In genomic region chr7:98423043-98423442, GRCh38 we compare ENCODE assay signal across 13 cellular contexts. TPM values are rescaled to one million over a fixed set of nuclear protein-coding genes. Genes with fewer than 3 reads are reported as not detected.
A peak's percentile ranks its signal among the peaks of the same experiment; 100 is the strongest.
DNase-seq lines count a peak whose midpoint lies in the region; ATAC-seq and TF ChIP-seq lines count a peak whose summit lies in the region.
"Had no signal": no experiment of that assay in that cellular context is flagged by ENCODE, and none has a peak within 500 bp of the region (broad histone marks: within the 10 kb centered on the region; RNA-seq: fewer than 3 reads in every experiment).

No MANE protein-coding gene starts in this region.

- H2AK5ac ChIP-seq in IMR-90 (ENCODE audit: low read depth, low read length) = no peak overlapping the region

- H3K36me3 ChIP-seq in IMR-90 (ENCODE audit: control insufficient read depth, insufficient read depth, low read length) = no peaks in the 10 kb centered on the region
- no peaks in the 10 kb centered on the region for H3K36me3 ChIP-seq in PC-3 (ENCODE audit: low read depth, low read length)
- no peaks in the 10 kb centered on the region for H3K36me3 ChIP-seq in fibroblast of lung (ENCODE audit: control insufficient read depth, insufficient read depth, low read length)

- peaks cover 0 to 5% of the 10 kb centered on the region in 2 experiments; a peak in 1 of 4 replicates for H3K79me1 ChIP-seq in IMR-90 (ENCODE audit: low read depth in 1 of 2, low read length in 2 of 2)

- H3K27me3 Mint-ChIP-seq in activated CD8-positive, alpha-beta memory T cell treated with anti-CD3 and anti-CD28 coated beads, Interleukin-2, amount 10 ng/mL, durations not matched to agents 7 days and 5 days = no peaks in the 10 kb centered on the region

- no peak for TF ChIP-seq RAD21 in IMR-90 (IDR thresholded peaks at IDR 0.05; ENCODE audit: low read length)

- H3K14ac ChIP-seq in IMR-90 (replicated peaks; ENCODE audit: low read depth, low read length) = no peak overlapping the region

- ATAC-seq in IMR-90 (ENCODE audit: low read depth) (no peak), PC-3 (no peak), GM19351 (IDR thresholded peaks at IDR 0.05; ENCODE audit: unreplicated experiment) (no peak)
- ATAC-seq in activated CD8-positive, alpha-beta memory T cell treated with anti-CD3 and anti-CD28 coated beads, Interleukin-2, amount 10 ng/mL, durations not matched to agents 7 days and 5 days = no peak

- no peaks in the 10 kb centered on the region for H3K9me3 Mint-ChIP-seq in activated CD8-positive, alpha-beta memory T cell treated with anti-CD3 and anti-CD28 coated beads, Interleukin-2, amount 10 ng/mL, durations not matched to agents 7 days and 5 days (ENCODE audit: low read depth)
- H3K9me3 Mint-ChIP-seq: memory B cell had no signal

- BruUV-seq in IMR-90 (replicated peaks; lab: Mats Ljungman, UMichigan) (no TSS peak), PC-3 (replicated peaks; lab: Mats Ljungman, UMichigan) (no TSS peak)

- peaks cover 7% of the 10 kb centered on the region; the same call in 1 of the 2 replicates for H3K9me1 ChIP-seq in IMR-90 (ENCODE audit: insufficient read depth, low read length)

- no peak overlapping the region for H2BK20ac ChIP-seq in IMR-90 (ENCODE audit: low read depth, low read length)

- H4K91ac ChIP-seq in IMR-90 (ENCODE audit: insufficient read depth, low read depth, low read length) = no peak overlapping the region

- H3K9me2 ChIP-seq in PC-3 (replicated peaks; ENCODE audit: low read length) = no peaks in the 10 kb centered on the region

- H3K36me3 Mint-ChIP-seq in activated CD8-positive, alpha-beta memory T cell treated with anti-CD3 and anti-CD28 coated beads, Interleukin-2, amount 10 ng/mL, durations not matched to agents 7 days and 5 days = no peaks in the 10 kb centered on the region
- H3K36me3 Mint-ChIP-seq: memory B cell had no signal

- H3K4me2 ChIP-seq in IMR-90 (ENCODE audit: low read depth, low read length) (no peak overlapping the region), PC-3 (ENCODE audit: low read length) (no peak overlapping the region), fibroblast of lung (ENCODE audit: extremely low read depth, insufficient read depth, low read length) (no peak overlapping the region)

- H3K27ac Mint-ChIP-seq in activated CD8-positive, alpha-beta memory T cell treated with anti-CD3 and anti-CD28 coated beads, Interleukin-2, amount 10 ng/mL, durations not matched to agents 7 days and 5 days = no peak overlapping the region
- H3K27ac Mint-ChIP-seq: memory B cell had no signal

- H3K79me2 ChIP-seq in PC-3 (ENCODE audit: low read length) (no peaks in the 10 kb centered on the region), fibroblast of lung (ENCODE audit: control insufficient read depth, insufficient read depth, low read length) (no peaks in the 10 kb centered on the region)

- H3K9me3 ChIP-seq in IMR-90 (ENCODE audit: control insufficient read depth, insufficient read depth, low read length) (no peaks in the 10 kb centered on the region), PC-3 (ENCODE audit: low read length) (no peaks in the 10 kb centered on the region), fibroblast of lung (ENCODE audit: control insufficient read depth, insufficient read depth, low read depth, low read length) (no peaks in the 10 kb centered on the region)

- H3K9ac ChIP-seq in IMR-90 (ENCODE audit: low read depth, low read length) (no peak overlapping the region), PC-3 (ENCODE audit: low read length) (no peak overlapping the region), fibroblast of lung (ENCODE audit: insufficient read depth, low read length) (no peak overlapping the region)

- no CpG with 5 or more reads among the region's 2 CpGs for WGBS in IMR-90 (ENCODE audit: extremely low coverage in 2 of 2, insufficient read length in 1 of 2), 2 experiments

- CTCF ChIA-PET in IMR-90 (lab: Yijun Ruan, JAX) = no interaction called here
- CTCF ChIA-PET in PC-3 (lab: Charles Lee) = no interaction called here
- CTCF ChIA-PET in activated CD8-positive, alpha-beta memory T cell treated with anti-CD3 and anti-CD28 coated beads, Interleukin-2, amount 10 ng/mL, durations not matched to agents 7 days and 5 days (lab: Charles Lee) = interaction anchor here (0.6 kb wide), 1 partner anchor 418 kb away, joined by 3 read pairs; no protein-coding TSS in a partner anchor

- peaks cover 2% of the 10 kb centered on the region for H3K4me1 Mint-ChIP-seq in activated CD8-positive, alpha-beta memory T cell treated with anti-CD3 and anti-CD28 coated beads, Interleukin-2, amount 10 ng/mL, durations not matched to agents 7 days and 5 days
- H3K4me1 Mint-ChIP-seq: memory B cell had no signal

- H4K8ac ChIP-seq in IMR-90 (ENCODE audit: low read depth in 2 of 2, low read length in 2 of 2) = no peak overlapping the region

- H4K20me1 ChIP-seq in IMR-90 (ENCODE audit: insufficient read depth, low read length) (no peaks in the 10 kb centered on the region), PC-3 (ENCODE audit: low read length) (no peaks in the 10 kb centered on the region), fibroblast of lung (ENCODE audit: control insufficient read depth, extremely low read depth, insufficient read depth, low read length) (no peaks in the 10 kb centered on the region)

- intact Hi-C loops in IMR-90 (cut with micrococcal nuclease) (no loop called here), PC-3 (cut with micrococcal nuclease) (no loop called here)

- DNase-seq in DMS53 (lab: John Stamatoyannopoulos, UW) = peak; percentile 48
- DNase-seq in DMS53 treated with DMSO at 0.1 percent for 48 hours (lab: John Stamatoyannopoulos, UW; ENCODE audit: unreplicated experiment) = no peak
- DNase-seq in IMR-90 = peak; percentile 30
- DNase-seq in PC-3 = peak; percentile 49
- DNase-seq in fibroblast of lung (ENCODE audit: low read depth in 2 of 2) = peak; percentile 20 to 26
- no peak for DNase-seq in activated CD8-positive, alpha-beta memory T cell treated with anti-CD3 and anti-CD28 coated beads, Interleukin-2, amount 10 ng/mL, durations not matched to agents 7 days and 5 days
- no peak for DNase-seq in occipital lobe (lab: John Stamatoyannopoulos, UW)
- DNase-seq: amniotic stem cell; effector CD8-positive, alpha-beta T cell; hypothalamus; stimulated activated CD4-positive, alpha-beta T cell treated with anti-CD3 and anti-CD28 coated beads, Interleukin-4, amount 100 ng/mL, for 1 hour had no signal

- no peak overlapping the region; the same call in 1 of the 2 replicates for H3K4ac ChIP-seq in IMR-90 (ENCODE audit: low read depth, low read length)

- dilution Hi-C loops in IMR-90 (cut with HindIII; ENCODE audit: low sequenced_read_pairs, unreplicated experiment) = no loop called here

- H3K27me3 ChIP-seq in IMR-90 (ENCODE audit: control insufficient read depth, insufficient read depth, low read length) (no peaks in the 10 kb centered on the region), PC-3 (ENCODE audit: low read length) (no peaks in the 10 kb centered on the region), fibroblast of lung (ENCODE audit: control insufficient read depth, insufficient read depth, low read length) (no peaks in the 10 kb centered on the region)

- in situ Hi-C loops in IMR-90 (cut with MboI; ENCODE audit: low sequenced_read_pairs) = no loop called here

- H2BK15ac ChIP-seq in IMR-90 (ENCODE audit: low read depth, low read length) = no peak overlapping the region

- no peak overlapping the region for H3K4me3 ChIP-seq in IMR-90 (ENCODE audit: insufficient read depth, low read depth, low read length)
- no peak overlapping the region for H3K4me3 ChIP-seq in PC-3 (ENCODE audit: low read length)
- no peak overlapping the region for H3K4me3 ChIP-seq in fibroblast of lung (replicated peaks in 1 of 4; ENCODE audit: control extremely low read depth in 1 of 4, insufficient read depth in 1 of 4, low read depth in 3 of 4, low read length in 4 of 4)

- H3K56ac ChIP-seq in IMR-90 (ENCODE audit: extremely low read depth, insufficient read depth, low read length) = no peak overlapping the region

- no peak overlapping the region for H3K4me3 Mint-ChIP-seq in activated CD8-positive, alpha-beta memory T cell treated with anti-CD3 and anti-CD28 coated beads, Interleukin-2, amount 10 ng/mL, durations not matched to agents 7 days and 5 days
- H3K4me3 Mint-ChIP-seq: memory B cell had no signal

- H3K27ac ChIP-seq in IMR-90 (ENCODE audit: insufficient read depth, low read length) (no peak overlapping the region), PC-3 (ENCODE audit: low read length) (no peak overlapping the region), fibroblast of lung (ENCODE audit: insufficient read depth, low read length) (no peak overlapping the region)

- no peak overlapping the region for H3K18ac ChIP-seq in IMR-90 (ENCODE audit: low read depth, low read length)

- no peak overlapping the region for H2AK9ac ChIP-seq in IMR-90 (replicated peaks; ENCODE audit: low read depth, low read length, poor library complexity)

- H3K4me1 ChIP-seq in IMR-90 (ENCODE audit: control insufficient read depth, insufficient read depth, low read length) = peaks cover 10% of the 10 kb centered on the region
- peaks cover 21% of the 10 kb centered on the region for H3K4me1 ChIP-seq in PC-3 (ENCODE audit: insufficient read depth, low read length)
- peaks cover 10% of the 10 kb centered on the region for H3K4me1 ChIP-seq in fibroblast of lung (ENCODE audit: control insufficient read depth, extremely low read depth, insufficient read depth, low read length)

- H2AFZ ChIP-seq in IMR-90 (replicated peaks; ENCODE audit: low read length, poor library complexity) = peak overlapping the region; percentile 46
- no peak overlapping the region for H2AFZ ChIP-seq in PC-3 (ENCODE audit: low read length)
- H2AFZ ChIP-seq in fibroblast of lung (ENCODE audit: low read length) = no peak overlapping the region

- POLR2A ChIA-PET in IMR-90 (lab: Charles Lee; ENCODE audit: unreplicated experiment) = no interaction called here
- POLR2A ChIA-PET in PC-3 (lab: Charles Lee; ENCODE audit: unreplicated experiment) = no interaction called here

- H3K23ac ChIP-seq in IMR-90 (ENCODE audit: low read depth, low read length) = no peak overlapping the region

- no peak overlapping the region for H2BK5ac ChIP-seq in IMR-90 (ENCODE audit: low read depth, low read length, poor library complexity, severe bottlenecking)

- H4K5ac ChIP-seq in IMR-90 (ENCODE audit: low read depth, low read length) = no peak overlapping the region

- no peak for TF ChIP-seq POLR2A in IMR-90 (IDR thresholded peaks at IDR 0.05; ENCODE audit: low read depth, low read length)

- TF ChIP-seq CTCF in IMR-90 (conservative IDR thresholded peaks at IDR 0.05; ENCODE audit: low read depth, low read length) = no peak
- TF ChIP-seq CTCF in PC-3 (conservative IDR thresholded peaks at IDR 0.05; ENCODE audit: low read depth, low read length) = no peak
- TF ChIP-seq CTCF in fibroblast of lung (conservative IDR thresholded peaks at IDR 0.05 in 1 of 2, IDR thresholded peaks at IDR 0.05 in 1 of 2; ENCODE audit: low read depth in 1 of 2, low read length in 2 of 2) = no peak

- no peak overlapping the region for H2BK120ac ChIP-seq in IMR-90 (ENCODE audit: low read depth, low read length)

- H3F3A ChIP-seq in PC-3 (ENCODE audit: low read length, unreplicated experiment) = no peaks in the 10 kb centered on the region

RNA-seq across cellular contexts. Expression of gene BAIAP2L1, which starts 22.2 kb away (rescaled TPM):
- total RNA-seq in IMR-90 (2012; rRNA removed) (2.2 TPM in 2 replicates), PC-3 (2014; rRNA removed) (18.9 and 30.5 TPM in 2 replicates), fibroblast of lung (2.8 and 5.3 TPM in 2 replicates), occipital lobe (0.16 TPM)
- polyA plus RNA-seq in IMR-90 (2012; rRNA removed) (5.8 and 6.0 TPM in 2 replicates), fibroblast of lung (3.1 and 3.4 TPM in 2 replicates)
- 4.7 and 5.4 TPM in 2 replicates for polyA plus RNA-seq in IMR-90 (2012; cell fraction: cytosol; rRNA removed)
- 6.3 and 8.4 TPM in 2 replicates for polyA plus RNA-seq in IMR-90 (2012; cell fraction: nucleus; rRNA removed; ENCODE audit: low replicate concordance)
- 3.6 and 4.1 TPM in 2 replicates for polyA plus RNA-seq in fibroblast of lung (2012)
- 1.5 and 3.3 TPM in 2 replicates for polyA minus RNA-seq in fibroblast of lung (ENCODE audit: low replicate concordance)
- total RNA-seq in activated CD8-positive, alpha-beta memory T cell treated with anti-CD3 and anti-CD28 coated beads, Interleukin-2, amount 10 ng/mL, durations not matched to agents 7 days and 5 days = 1 to 10 TPM; 1.1 to 1.4 TPM

Comparison
In these comparisons a context has a peak if more than half of its experiments do, and no peak if none do; other contexts are left out.
1. DNase-seq: peak in DMS53 (single experiment), IMR-90 (single experiment), PC-3 (single experiment) and fibroblast of lung (2 of 2); none in DMS53 treated with DMSO at 0.1 percent for 48 hours (single experiment), activated CD8-positive, alpha-beta memory T cell treated with anti-CD3 and anti-CD28 coated beads, Interleukin-2, amount 10 ng/mL, durations not matched to agents 7 days and 5 days (single experiment) and occipital lobe (single experiment).